11 cellular contexts compared by ENCODE assay signal in genomic region chr1:39178541-39179431, GRCh38. TPM values are rescaled to one million over a fixed set of nuclear protein-coding genes. Genes with fewer than 3 reads are reported as not detected.
DNase-seq lines count a peak whose midpoint lies in the region; ATAC-seq, FAIRE-seq and TF ChIP-seq lines count a peak whose summit lies in the region.
"Had no signal": no experiment of that assay in that cellular context is flagged by ENCODE, and none has a peak within 500 bp of the region (broad histone marks: within the 10 kb centered on the region; RNA-seq: fewer than 3 reads in every experiment).

No MANE protein-coding gene starts in this region.

- H3K4me1 ChIP-seq in SJCRH30: peaks cover 51% of the 10 kb centered on the region
- H3K4me1 ChIP-seq in pancreas: peaks cover 18 to 36% (median 26%) of the 10 kb centered on the region in 3 donors

- H3K27me3 ChIP-seq in SJCRH30 (no peaks in the 10 kb centered on the region), pancreas (no peaks in the 10 kb centered on the region)

- 41% methylated on average over 6 of the region's 6 CpGs for WGBS in pancreas, 2 donors

- intact Hi-C loops in pancreas (cut with DNase I): loop anchor here in 1 of 3 donors (5.0 kb wide), 1 partner anchor 61 kb away; no protein-coding TSS in a partner anchor
- intact Hi-C loops in activated CD4-positive, alpha-beta T cell treated with anti-CD3 and anti-CD28 coated beads for 36 hours (cut with DNase I, micrococcal nuclease): no loop called here

- DNase-seq in Daoy (ENCODE audit: low read depth) (peak; percentile 77), SJCRH30 (peak; percentile 62 to 68), foreskin fibroblast (peak; percentile 71 to 77), pancreas (peak in 2 of 6 donors; percentile 29 to 44), NCI-H128 (lab: John Stamatoyannopoulos, UW; ENCODE audit: unreplicated experiment) (no peak), T-helper 2 cell (no peak)
- no peak for DNase-seq in activated CD4-positive, alpha-beta T cell treated with anti-CD3 and anti-CD28 coated beads for 36 hours
- DNase-seq: effector memory CD4-positive, alpha-beta T cell; NCI-H524 treated with DMSO at 0.1 percent for 48 hours had no signal

- H3K36me3 Mint-ChIP-seq in activated CD4-positive, alpha-beta T cell treated with anti-CD3 and anti-CD28 coated beads for 36 hours (ENCODE audit: low read depth): no peaks in the 10 kb centered on the region

- peaks cover 11% of the 10 kb centered on the region for H3K4me1 Mint-ChIP-seq in activated CD4-positive, alpha-beta T cell treated with anti-CD3 and anti-CD28 coated beads for 36 hours

- CTCF ChIA-PET in activated CD4-positive, alpha-beta T cell treated with anti-CD3 and anti-CD28 coated beads for 36 hours (lab: Charles Lee): interaction anchor here (0.8 to 1.6 kb wide), 3 partner anchors 14 to 88 kb away, joined by 3 to 5 read pairs (median 4); no protein-coding TSS in a partner anchor

- POLR2A ChIA-PET in activated CD4-positive, alpha-beta T cell treated with anti-CD3 and anti-CD28 coated beads for 36 hours (lab: Charles Lee): no interaction called here

- H3K4me3 ChIP-seq in SJCRH30 (no peak overlapping the region), foreskin fibroblast (ENCODE audit: low read depth in 1 of 2, low read length in 2 of 2) (no peak overlapping the region), pancreas (peak overlapping the region in 1 of 4 donors; percentile 1)

- no peak for TF ChIP-seq CTCF in foreskin fibroblast (IDR thresholded peaks at IDR 0.05; ENCODE audit: low read depth, low read length)
- no peak for TF ChIP-seq CTCF in pancreas (IDR thresholded peaks at IDR 0.05)

- FAIRE-seq in pancreas (lab: Jason Lieb, UNC): no peak
- FAIRE-seq: GM19239 had no signal

- peak overlapping the region; percentile 53 for H3K27ac ChIP-seq in SJCRH30
- peak overlapping the region; percentile 24 to 81 (median 42) for H3K27ac ChIP-seq in pancreas

- peak; percentile 61 to 79 (median 71) for ATAC-seq in pancreas
- no peak for ATAC-seq in activated CD4-positive, alpha-beta T cell treated with anti-CD3 and anti-CD28 coated beads for 36 hours
- ATAC-seq in activated CD4-positive, CD25-positive, alpha-beta regulatory T cell treated with anti-CD3 and anti-CD28 coated beads, Interleukin-2, amount 50 U/mL, for 24 hours: no peak

- no peak overlapping the region for H3K27ac Mint-ChIP-seq in activated CD4-positive, alpha-beta T cell treated with anti-CD3 and anti-CD28 coated beads for 36 hours

- H3K4me3 Mint-ChIP-seq in activated CD4-positive, alpha-beta T cell treated with anti-CD3 and anti-CD28 coated beads for 36 hours: no peak overlapping the region

- H3K9me3 ChIP-seq in SJCRH30 (replicated peaks) (peaks cover 4% of the 10 kb centered on the region; the same call in 1 of the 2 replicates), pancreas (no peaks in the 10 kb centered on the region)

- H3K36me3 ChIP-seq in SJCRH30 (no peaks in the 10 kb centered on the region; the same call in 1 of the 2 replicates), pancreas (no peaks in the 10 kb centered on the region)

- H3K27me3 Mint-ChIP-seq in activated CD4-positive, alpha-beta T cell treated with anti-CD3 and anti-CD28 coated beads for 36 hours: no peaks in the 10 kb centered on the region

- H3K9me3 Mint-ChIP-seq in activated CD4-positive, alpha-beta T cell treated with anti-CD3 and anti-CD28 coated beads for 36 hours (ENCODE audit: low read depth): no peaks in the 10 kb centered on the region

RNA-seq across cellular contexts. Expression of gene MACF1, which starts 25.7 kb away (rescaled TPM):
- 117 and 127 TPM in 2 replicates for total RNA-seq in Daoy (2014; rRNA removed; shearing (Covaris generic))
- 160 and 172 TPM in 2 replicates for total RNA-seq in SJCRH30 (2014; rRNA removed; shearing (Covaris generic))
- total RNA-seq in pancreas: 100 to 1,000 TPM in 3 of 6 donors, 10 to 100 TPM in 3; 80.3 to 161 (median 107) TPM
- polyA plus RNA-seq in pancreas: 10 to 100 TPM; 49.8 to 58.8 TPM
- total RNA-seq in activated CD4-positive, alpha-beta T cell treated with anti-CD3 and anti-CD28 coated beads for 36 hours: 100 to 1,000 TPM; 192 to 195 TPM

Comparison
In these comparisons a context has a peak if more than half of its experiments do, and no peak if none do; other contexts are left out.
1. DNase-seq: peak in Daoy (single experiment), SJCRH30 (2 of 2) and foreskin fibroblast (2 of 2); none in activated CD4-positive, alpha-beta T cell treated with anti-CD3 and anti-CD28 coated beads for 36 hours (single experiment), NCI-H128 (single experiment) and T-helper 2 cell (0 of 5).
2. ATAC-seq: peak in pancreas (4 of 4); none in activated CD4-positive, alpha-beta T cell treated with anti-CD3 and anti-CD28 coated beads for 36 hours (single experiment) and activated CD4-positive, CD25-positive, alpha-beta regulatory T cell treated with anti-CD3 and anti-CD28 coated beads, Interleukin-2, amount 50 U/mL, for 24 hours (0 of 2).